8 cellular contexts compared by ENCODE assay signal in genomic region chr10:119030421-119031250, GRCh38. TPM values are rescaled to one million over a fixed set of nuclear protein-coding genes. Genes with fewer than 3 reads are reported as not detected.
DNase-seq lines count a peak whose midpoint lies in the region; ATAC-seq and TF ChIP-seq lines count a peak whose summit lies in the region.

No MANE protein-coding gene starts in this region.

- peaks cover 23% of the 10 kb centered on the region; the same call in 1 of the 2 replicates for H4K20me1 ChIP-seq in OCI-LY7 (ENCODE audit: insufficient read depth, low read length)

- no peaks in the 10 kb centered on the region for H3K9me2 ChIP-seq in OCI-LY7 (ENCODE audit: insufficient read depth, low read length)

- intact Hi-C loops in OCI-LY7 (cut with micrococcal nuclease; ENCODE audit: unreplicated experiment) (loop anchor here (2.0 kb wide), 1 partner anchor 48 kb away; no protein-coding TSS in a partner anchor), posterior cingulate gyrus (cut with DNase I) (loop anchor here (5.0 kb wide), 1 partner anchor 47 kb away; no protein-coding TSS in a partner anchor)

- peaks cover 13% of the 10 kb centered on the region for H3K4me1 Mint-ChIP-seq in activated T-cell treated with anti-CD3 and anti-CD28 coated beads, Interleukin-2, amount 50 U/mL, for 72 hours (ENCODE audit: low read depth)

- peak overlapping the region; percentile 71 for H3K4me3 ChIP-seq in OCI-LY7 (ENCODE audit: low read depth, low read length, poor library complexity, severe bottlenecking)

- peaks cover 10% of the 10 kb centered on the region for H3K27me3 Mint-ChIP-seq in activated T-cell treated with anti-CD3 and anti-CD28 coated beads, Interleukin-2, amount 50 U/mL, for 72 hours (ENCODE audit: low read depth)

- peak overlapping the region; percentile 67 for H3K4me2 ChIP-seq in OCI-LY7 (ENCODE audit: low read length)

- peak overlapping the region; percentile 42 for H3K27ac Mint-ChIP-seq in activated T-cell treated with anti-CD3 and anti-CD28 coated beads, Interleukin-2, amount 50 U/mL, for 72 hours

- peak overlapping the region; percentile 76 to 87 for H3K4me3 Mint-ChIP-seq in activated T-cell treated with anti-CD3 and anti-CD28 coated beads, Interleukin-2, amount 50 U/mL, for 72 hours

- CTCF ChIA-PET in OCI-LY7 (lab: Charles Lee; ENCODE audit: unreplicated experiment): interaction anchor here (0.6 to 1.0 kb wide), 2 partner anchors 23 to 278 kb away, joined by 3 read pairs; no protein-coding TSS in a partner anchor

- H3K79me2 ChIP-seq in OCI-LY7 (ENCODE audit: insufficient read depth, low read depth, low read length): peaks cover 17% of the 10 kb centered on the region; the same call in 1 of the 2 replicates

- DNase-seq in CMK (ENCODE audit: low read depth) (peak; percentile 9), GM19238 (ENCODE audit: insufficient read length, low spot score) (peak; percentile 54), OCI-LY7 (ENCODE audit: low spot score) (peak; percentile 89), foreskin melanocyte (peak; percentile 40), posterior cingulate gyrus (peak in 8 of 10 donors; percentile 23 to 91 (median 40)), NCI-H2196 treated with DMSO at 0.1 percent for 48 hours (lab: John Stamatoyannopoulos, UW; ENCODE audit: unreplicated experiment) (no peak)
- DNase-seq in activated T-cell treated with anti-CD3 and anti-CD28 coated beads, Interleukin-2, amount 50 U/mL, for 72 hours: peak; percentile 66 to 74

- ATAC-seq in HG03196 (IDR thresholded peaks at IDR 0.05; ENCODE audit: unreplicated experiment): peak; percentile 45
- peak; percentile 61 to 65 for ATAC-seq in activated T-cell treated with anti-CD3 and anti-CD28 coated beads, Interleukin-2, amount 50 U/mL, for 72 hours (replicated peaks in 1 of 2)

- H2AFZ ChIP-seq in OCI-LY7 (ENCODE audit: low read length): no peak overlapping the region

- no peaks in the 10 kb centered on the region for H3K9me3 ChIP-seq in OCI-LY7 (ENCODE audit: low read length)

- H3K9me3 Mint-ChIP-seq in activated T-cell treated with anti-CD3 and anti-CD28 coated beads, Interleukin-2, amount 50 U/mL, for 72 hours: no peaks in the 10 kb centered on the region

- H3K27ac ChIP-seq in OCI-LY7 (ENCODE audit: low read depth, low read length, poor library complexity, severe bottlenecking): peak overlapping the region; percentile 56

- H3K36me3 ChIP-seq in OCI-LY7 (ENCODE audit: insufficient read depth, low read length): peaks cover 42% of the 10 kb centered on the region

- POLR2A ChIA-PET in OCI-LY7 (lab: Charles Lee): interaction anchor here (0.5 to 1.2 kb wide), 6 partner anchors 33 to 695 kb away, joined by 3 to 4 read pairs (median 4); partner anchors contain the start of gene INPP5F

- no TSS peak for BruUV-seq in OCI-LY7 (replicated peaks; lab: Mats Ljungman, UMichigan)

- H3K36me3 Mint-ChIP-seq in activated T-cell treated with anti-CD3 and anti-CD28 coated beads, Interleukin-2, amount 50 U/mL, for 72 hours (ENCODE audit: insufficient read depth in 2 of 2): peaks cover 7 to 14% of the 10 kb centered on the region in 2 donors

- peak; percentile 66 for TF ChIP-seq CTCF in OCI-LY7 (conservative IDR thresholded peaks at IDR 0.05; ENCODE audit: low read length)

- H3K4me1 ChIP-seq in OCI-LY7 (ENCODE audit: insufficient read depth, low read length, poor library complexity, severe bottlenecking): peaks cover 37% of the 10 kb centered on the region

RNA-seq across cellular contexts. Expression of gene NANOS1, which starts 1.1 kb away (rescaled TPM):
- total RNA-seq in OCI-LY7 (2014; rRNA removed; shearing (Covaris generic)): 3.6 and 3.7 TPM in 2 replicates
- 7.5 and 8.5 TPM in 2 replicates for total RNA-seq in OCI-LY7 (2022)
- under 1 TPM; 0.31 to 0.37 TPM for total RNA-seq in activated T-cell treated with anti-CD3 and anti-CD28 coated beads, Interleukin-2, amount 50 U/mL, for 72 hours

RNA-seq across cellular contexts. Expression of gene EIF3A, which starts 50.0 kb away (rescaled TPM):
- total RNA-seq in OCI-LY7 (2014; rRNA removed; shearing (Covaris generic)): 83.0 and 96.2 TPM in 2 replicates
- total RNA-seq in OCI-LY7 (2022): 161 and 171 TPM in 2 replicates
- total RNA-seq in activated T-cell treated with anti-CD3 and anti-CD28 coated beads, Interleukin-2, amount 50 U/mL, for 72 hours: 100 to 1,000 TPM; 160 to 164 TPM
